ENCODE assay signal across 8 cellular contexts in genomic region chr9:131393622-131394463, GRCh38. TPM values are rescaled to one million over a fixed set of nuclear protein-coding genes. Genes with fewer than 3 reads are reported as not detected.
DNase-seq lines count a peak whose midpoint lies in the region; ATAC-seq and TF ChIP-seq lines count a peak whose summit lies in the region.

PRRC2B (plus strand) TSS chr9:131394086; CDS start chr9:131430145, 36,059 bp downstream.

- no peaks in the 10 kb centered on the region; the same call in 1 of the 2 replicates for H3K36me3 ChIP-seq in RWPE2 (ENCODE audit: low read depth)

- no peaks in the 10 kb centered on the region for H3K9me3 ChIP-seq in RWPE2 (ENCODE audit: severe bottlenecking)

- H3K36me3 Mint-ChIP-seq in nephron progenitor cell (ENCODE audit: low read depth), result no peaks in the 10 kb centered on the region

- peak; percentile 91 for DNase-seq in COLO668 (lab: John Stamatoyannopoulos, UW; ENCODE audit: unreplicated experiment)
- DNase-seq in RWPE2 (ENCODE audit: low spot score), result peak; percentile 77
- DNase-seq in activated gamma-delta T cell (lab: John Stamatoyannopoulos, UW), result peak; percentile 77
- peak; percentile 84 for DNase-seq in fibroblast of villous mesenchyme (ENCODE audit: low read depth)
- DNase-seq in nephron progenitor cell, result peak; percentile 93
- DNase-seq in stimulated activated naive CD8-positive, alpha-beta T cell treated with anti-CD3 and anti-CD28 coated beads, Interleukin-15, amount 100 ng/mL, for 72 hours, result peak; percentile 81 to 87

- H3K9me3 Mint-ChIP-seq in nephron progenitor cell, result no peaks in the 10 kb centered on the region
- H3K9me3 Mint-ChIP-seq in stimulated activated naive CD8-positive, alpha-beta T cell treated with anti-CD3 and anti-CD28 coated beads, Interleukin-15, amount 100 ng/mL, for 72 hours, result no peaks in the 10 kb centered on the region

- peak; percentile 25; the same call in 1 of the 2 replicates for TF ChIP-seq EP300 in Ishikawa (IDR thresholded peaks at IDR 0.05; ENCODE audit: borderline replicate concordance)

- ATAC-seq in GM21360 (IDR thresholded peaks at IDR 0.05; ENCODE audit: unreplicated experiment) (peak; percentile 37), RWPE2 (ENCODE audit: low read depth) (peak; percentile 43)
- ATAC-seq in stimulated activated naive CD8-positive, alpha-beta T cell treated with anti-CD3 and anti-CD28 coated beads, Interleukin-15, amount 100 ng/mL, for 72 hours, result peak; percentile 51

- H3K4me3 ChIP-seq in RWPE2 (ENCODE audit: severe bottlenecking) (peak within 1 kb of the TSS; percentile 98), fibroblast of villous mesenchyme (ENCODE audit: low read depth, low read length) (peak within 1 kb of the TSS; percentile 74)

- no peaks in the 10 kb centered on the region for H3K27me3 Mint-ChIP-seq in nephron progenitor cell (ENCODE audit: low read depth, poor library complexity)
- no peaks in the 10 kb centered on the region for H3K27me3 Mint-ChIP-seq in stimulated activated naive CD8-positive, alpha-beta T cell treated with anti-CD3 and anti-CD28 coated beads, Interleukin-15, amount 100 ng/mL, for 72 hours

- TF ChIP-seq CTCF in RWPE2 (IDR thresholded peaks at IDR 0.05; ENCODE audit: poor library complexity, severe bottlenecking) (peak; percentile 91), fibroblast of villous mesenchyme (IDR thresholded peaks at IDR 0.05; ENCODE audit: insufficient read depth, low read depth, low read length) (peak; percentile 31), nephron progenitor cell (IDR thresholded peaks at IDR 0.05) (no peak)

- TF ChIP-seq RAD21 in Ishikawa (IDR thresholded peaks at IDR 0.05; ENCODE audit: low read depth), result peak; percentile 41; the same call in 1 of the 2 replicates

- H3K4me1 Mint-ChIP-seq in nephron progenitor cell, result peaks cover 56% of the 10 kb centered on the region
- H3K4me1 Mint-ChIP-seq in stimulated activated naive CD8-positive, alpha-beta T cell treated with anti-CD3 and anti-CD28 coated beads, Interleukin-15, amount 100 ng/mL, for 72 hours, result peaks cover 48% of the 10 kb centered on the region

- peak within 1 kb of the TSS; percentile 98 for H3K4me3 Mint-ChIP-seq in nephron progenitor cell
- H3K4me3 Mint-ChIP-seq in stimulated activated naive CD8-positive, alpha-beta T cell treated with anti-CD3 and anti-CD28 coated beads, Interleukin-15, amount 100 ng/mL, for 72 hours, result peak within 1 kb of the TSS; percentile 87 to 91

- no peaks in the 10 kb centered on the region for H3K27me3 ChIP-seq in RWPE2 (ENCODE audit: insufficient read depth, poor library complexity, severe bottlenecking)

- H3K27ac Mint-ChIP-seq in nephron progenitor cell, result peak within 1 kb of the TSS; percentile 97
- peak within 1 kb of the TSS; percentile 97 to 99 for H3K27ac Mint-ChIP-seq in stimulated activated naive CD8-positive, alpha-beta T cell treated with anti-CD3 and anti-CD28 coated beads, Interleukin-15, amount 100 ng/mL, for 72 hours

- H3K4me1 ChIP-seq in RWPE2 (ENCODE audit: insufficient read depth, poor library complexity, severe bottlenecking), result peaks cover 33% of the 10 kb centered on the region

- H3K27ac ChIP-seq in RWPE2 (ENCODE audit: poor library complexity, severe bottlenecking), result peak within 1 kb of the TSS; percentile 97

TF ChIP-seq in Ishikawa, 13 proteins besides CTCF, POLR2A, EP300 and RAD21:
- TF ChIP-seq TEAD4 (IDR thresholded peaks at IDR 0.05), result 0 out of 2 replicates have a peak, but pooled peaks have one; percentile 5
- peak; percentile 74 for TF ChIP-seq EGR1 (IDR thresholded peaks at IDR 0.05)
- TF ChIP-seq CEBPB (IDR thresholded peaks at IDR 0.05), result no peak
- TF ChIP-seq ZBTB7A (IDR thresholded peaks at IDR 0.05; ENCODE audit: low read depth), result peak; percentile 85
- 0 out of 2 replicates have a peak, but pooled peaks have one; percentile 21 for TF ChIP-seq YY1 (IDR thresholded peaks at IDR 0.05; ENCODE audit: low read depth)

RNA-seq across cellular contexts. Expression of gene PRRC2B, which starts in this region (rescaled TPM):
- 79.2 and 92.8 TPM in 2 replicates for total RNA-seq in fibroblast of villous mesenchyme

Comparison
In these comparisons a context has a peak if more than half of its experiments do, and no peak if none do; other contexts are left out.
1. Peak in every context shown above with its lines: DNase-seq, ATAC-seq, H3K4me3 ChIP-seq and H3K27ac ChIP-seq.